ENCODE assay signal across 21 cellular contexts in genomic region chr20:20897922-20898321, GRCh38.
DNase-seq lines count a peak whose midpoint lies in the region; ATAC-seq and TF ChIP-seq lines count a peak whose summit lies in the region.
"Had no signal": no experiment of that assay in that cellular context is flagged by ENCODE, and none has a peak within 500 bp of the region (broad histone marks: within the 10 kb centered on the region; RNA-seq: fewer than 3 reads in every experiment).

No MANE protein-coding gene starts in this region.

- H3K4me3 Mint-ChIP-seq in neural crest cell: no peak overlapping the region
- H3K4me3 Mint-ChIP-seq: B cell, CD14-positive monocyte had no signal

- H3K36me3 ChIP-seq in H7 (replicated peaks; ENCODE audit: control insufficient read depth, insufficient read depth, low read length) (no peaks in the 10 kb centered on the region), SJCRH30 (no peaks in the 10 kb centered on the region), left ventricle myocardium inferior (no peaks in the 10 kb centered on the region), ascending aorta (no peaks in the 10 kb centered on the region)

- H3K27ac ChIP-seq in SJCRH30 (no peak overlapping the region), left ventricle myocardium inferior (replicated peaks) (no peak overlapping the region), ascending aorta (no peak overlapping the region)
- H3K27ac ChIP-seq: A549, KMS-11, SK-N-MC had no signal

- ATAC-seq in HG03139 (IDR thresholded peaks at IDR 0.05; ENCODE audit: unreplicated experiment): no peak
- ATAC-seq in HG03460 (IDR thresholded peaks at IDR 0.05; ENCODE audit: unreplicated experiment): no peak
- ATAC-seq: A549 had no signal

- no peaks in the 10 kb centered on the region for H3K27me3 ChIP-seq in H7 (ENCODE audit: control insufficient read depth, insufficient read depth, low read length)
- no peaks in the 10 kb centered on the region for H3K27me3 ChIP-seq in SJCRH30
- H3K27me3 ChIP-seq in left ventricle myocardium inferior (ENCODE audit: low read depth): peaks cover 16% of the 10 kb centered on the region
- H3K27me3 ChIP-seq in ascending aorta: no peaks in the 10 kb centered on the region

- peak overlapping the region; percentile 76 for H3K27ac Mint-ChIP-seq in neural crest cell (ENCODE audit: unreplicated experiment)
- H3K27ac Mint-ChIP-seq: B cell, CD14-positive monocyte had no signal

- DNase-seq in H7 (peak; percentile 45), SJCRH30 (peak; percentile 41 to 56), iPS-NIHi11 (ENCODE audit: low spot score) (peak; percentile 36), neural crest cell (ENCODE audit: low read depth, low spot score) (no peak), left ventricle myocardium inferior (no peak), ascending aorta (ENCODE audit: low spot score in 2 of 2) (no peak)
- DNase-seq: GDM1, HCEC 1CT, IMR-90, NCI-H1105, NCI-H2029 treated with DMSO at 0.1 percent for 48 hours, NCI-H446 treated with DMSO at 0.1 percent for 48 hours, NCI-H526 treated with DMSO at 0.1 percent for 48 hours, Right ventricle myocardium superior had no signal

- no peak overlapping the region for H3K4me3 ChIP-seq in H7 (ENCODE audit: insufficient read depth, low read depth, low read length)
- H3K4me3 ChIP-seq in SJCRH30: no peak overlapping the region
- H3K4me3 ChIP-seq in left ventricle myocardium inferior: no peak overlapping the region
- H3K4me3 ChIP-seq in ascending aorta: no peak overlapping the region
- H3K4me3 ChIP-seq: A549, SK-N-MC had no signal

- peaks cover 15% of the 10 kb centered on the region for H3K4me1 Mint-ChIP-seq in neural crest cell
- H3K4me1 Mint-ChIP-seq: B cell, CD14-positive monocyte had no signal

- H3K4me1 ChIP-seq in SJCRH30: peaks cover 35% of the 10 kb centered on the region
- H3K4me1 ChIP-seq in left ventricle myocardium inferior: no peaks in the 10 kb centered on the region
- H3K4me1 ChIP-seq in ascending aorta: no peaks in the 10 kb centered on the region
- H3K4me1 ChIP-seq: A549 had no signal

- intact Hi-C loops in left ventricle myocardium inferior (cut with micrococcal nuclease): no loop called here
- intact Hi-C loops in ascending aorta (cut with DNase I): no loop called here

- H3K9me3 ChIP-seq in SJCRH30 (replicated peaks) (no peaks in the 10 kb centered on the region), left ventricle myocardium inferior (replicated peaks) (peaks cover 18% of the 10 kb centered on the region), ascending aorta (no peaks in the 10 kb centered on the region)

- peaks cover 37% of the 10 kb centered on the region for H3K27me3 Mint-ChIP-seq in neural crest cell (ENCODE audit: low read depth)

- peaks cover 3% of the 10 kb centered on the region for H3K36me3 Mint-ChIP-seq in neural crest cell (ENCODE audit: low read depth)
- H3K36me3 Mint-ChIP-seq: CD14-positive monocyte had no signal

- H3K9me3 Mint-ChIP-seq in neural crest cell: no peaks in the 10 kb centered on the region

- TF ChIP-seq CTCF in neural crest cell (conservative IDR thresholded peaks at IDR 0.05) (no peak), left ventricle myocardium inferior (IDR thresholded peaks at IDR 0.05; ENCODE audit: borderline replicate concordance) (no peak), ascending aorta (IDR thresholded peaks at IDR 0.05) (no peak)

Comparison
In these comparisons a context has a peak if more than half of its experiments do, and no peak if none do; other contexts are left out.
1. DNase-seq: peak in H7 (single experiment), SJCRH30 (2 of 2) and iPS-NIHi11 (single experiment); none in neural crest cell (single experiment), left ventricle myocardium inferior (single experiment) and ascending aorta (0 of 2).